1 cellular context compared by ENCODE assay signal in the genomic region with DNA sequence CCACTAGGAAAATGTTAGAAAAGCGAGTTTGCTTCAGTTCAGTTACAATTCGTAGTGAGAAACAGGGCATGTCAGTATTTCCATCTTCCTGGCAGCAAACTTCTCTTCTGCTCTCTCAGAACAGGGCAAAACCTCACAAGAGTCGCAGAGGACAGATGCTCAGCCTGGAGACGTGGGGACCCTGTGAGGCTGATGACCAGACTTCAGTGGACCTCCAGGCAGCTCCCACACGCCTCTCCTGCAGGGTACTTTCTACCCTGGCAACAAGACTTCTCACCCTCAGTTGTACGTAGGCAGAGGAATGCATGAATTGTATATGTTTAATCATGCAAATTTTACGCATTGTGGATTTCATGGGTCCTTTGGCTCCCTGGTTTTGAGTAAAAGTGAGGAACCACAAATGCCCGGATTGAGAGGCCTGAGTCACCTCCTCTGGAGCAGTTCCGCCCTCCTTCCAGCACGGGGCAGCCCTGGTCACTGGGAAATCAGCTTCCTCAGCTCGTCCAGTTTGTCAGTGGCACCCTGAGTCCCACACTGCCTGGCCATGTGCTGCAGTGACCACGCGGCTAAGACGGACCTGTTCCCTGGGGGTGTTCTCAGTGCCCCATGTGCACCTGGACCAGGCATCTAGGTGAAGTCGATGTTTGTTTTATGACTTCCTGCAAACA.
TF ChIP-seq lines count a peak whose summit lies in the region.

No MANE protein-coding gene starts in this region.

TF ChIP-seq in HCT116, 20 proteins besides CTCF, POLR2A, EP300 and RAD21 (continued from another document):
- TF ChIP-seq, protein P1, sequence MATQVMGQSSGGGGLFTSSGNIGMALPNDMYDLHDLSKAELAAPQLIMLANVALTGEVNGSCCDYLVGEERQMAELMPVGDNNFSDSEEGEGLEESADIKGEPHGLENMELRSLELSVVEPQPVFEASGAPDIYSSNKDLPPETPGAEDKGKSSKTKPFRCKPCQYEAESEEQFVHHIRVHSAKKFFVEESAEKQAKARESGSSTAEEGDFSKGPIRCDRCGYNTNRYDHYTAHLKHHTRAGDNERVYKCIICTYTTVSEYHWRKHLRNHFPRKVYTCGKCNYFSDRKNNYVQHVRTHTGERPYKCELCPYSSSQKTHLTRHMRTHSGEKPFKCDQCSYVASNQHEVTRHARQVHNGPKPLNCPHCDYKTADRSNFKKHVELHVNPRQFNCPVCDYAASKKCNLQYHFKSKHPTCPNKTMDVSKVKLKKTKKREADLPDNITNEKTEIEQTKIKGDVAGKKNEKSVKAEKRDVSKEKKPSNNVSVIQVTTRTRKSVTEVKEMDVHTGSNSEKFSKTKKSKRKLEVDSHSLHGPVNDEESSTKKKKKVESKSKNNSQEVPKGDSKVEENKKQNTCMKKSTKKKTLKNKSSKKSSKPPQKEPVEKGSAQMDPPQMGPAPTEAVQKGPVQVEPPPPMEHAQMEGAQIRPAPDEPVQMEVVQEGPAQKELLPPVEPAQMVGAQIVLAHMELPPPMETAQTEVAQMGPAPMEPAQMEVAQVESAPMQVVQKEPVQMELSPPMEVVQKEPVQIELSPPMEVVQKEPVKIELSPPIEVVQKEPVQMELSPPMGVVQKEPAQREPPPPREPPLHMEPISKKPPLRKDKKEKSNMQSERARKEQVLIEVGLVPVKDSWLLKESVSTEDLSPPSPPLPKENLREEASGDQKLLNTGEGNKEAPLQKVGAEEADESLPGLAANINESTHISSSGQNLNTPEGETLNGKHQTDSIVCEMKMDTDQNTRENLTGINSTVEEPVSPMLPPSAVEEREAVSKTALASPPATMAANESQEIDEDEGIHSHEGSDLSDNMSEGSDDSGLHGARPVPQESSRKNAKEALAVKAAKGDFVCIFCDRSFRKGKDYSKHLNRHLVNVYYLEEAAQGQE (IDR thresholded peaks at IDR 0.05; ENCODE audit: low read depth): no peak
- TF ChIP-seq EGR1 (IDR thresholded peaks at IDR 0.05; ENCODE audit: low read depth) (no peak), ZFX (IDR thresholded peaks at IDR 0.05) (no peak), ZNF274 (IDR thresholded peaks at IDR 0.05; ENCODE audit: low read depth, low read length) (no peak), EZH2phosphoT487 (IDR thresholded peaks at IDR 0.05; ENCODE audit: borderline replicate concordance) (no peak), CBX3 (IDR thresholded peaks at IDR 0.05; ENCODE audit: low read depth) (no peak)
- TF ChIP-seq, protein P2, sequence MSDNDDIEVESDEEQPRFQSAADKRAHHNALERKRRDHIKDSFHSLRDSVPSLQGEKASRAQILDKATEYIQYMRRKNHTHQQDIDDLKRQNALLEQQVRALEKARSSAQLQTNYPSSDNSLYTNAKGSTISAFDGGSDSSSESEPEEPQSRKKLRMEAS (IDR thresholded peaks at IDR 0.05): no peak
